1 cellular context compared by ENCODE assay signal in the genomic region with DNA sequence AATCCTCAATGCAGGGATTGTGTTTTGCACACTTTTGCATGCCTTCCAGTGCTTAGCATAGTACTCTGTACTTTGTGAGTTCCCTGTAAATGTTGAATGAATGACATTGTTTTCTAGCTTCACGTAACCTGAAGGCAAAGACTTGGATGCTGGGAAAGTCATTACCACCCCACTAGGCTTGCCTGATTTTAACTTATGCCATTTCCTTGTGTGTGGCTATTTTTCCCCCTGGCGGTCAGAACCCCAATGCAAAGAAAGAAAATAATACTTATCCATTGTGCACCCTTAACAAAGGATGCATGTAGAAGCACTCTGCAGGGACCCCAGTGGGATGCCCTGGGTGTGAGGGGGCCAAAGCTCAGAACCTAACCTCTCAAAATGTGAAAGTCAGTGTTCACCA.
TF ChIP-seq lines count a peak whose summit lies in the region.

No MANE protein-coding gene starts in this region.

TF ChIP-seq in H1, 55 proteins besides CTCF, POLR2A, EP300 and RAD21 (continued from another document):
- TF ChIP-seq PHF8 (conservative IDR thresholded peaks at IDR 0.05; ENCODE audit: low read depth, low read length) (no peak), EGR1 (IDR thresholded peaks at IDR 0.05; ENCODE audit: borderline replicate concordance, low read depth, low read length) (no peak), BRCA1 (IDR thresholded peaks at IDR 0.05; ENCODE audit: low read depth, low read length) (no peak), CTBP2 (IDR thresholded peaks at IDR 0.05; ENCODE audit: borderline replicate concordance, insufficient read depth, insufficient read length, low read length) (no peak), KDM5A (IDR thresholded peaks at IDR 0.05; ENCODE audit: low read length) (no peak)
- TF ChIP-seq, protein P1, sequence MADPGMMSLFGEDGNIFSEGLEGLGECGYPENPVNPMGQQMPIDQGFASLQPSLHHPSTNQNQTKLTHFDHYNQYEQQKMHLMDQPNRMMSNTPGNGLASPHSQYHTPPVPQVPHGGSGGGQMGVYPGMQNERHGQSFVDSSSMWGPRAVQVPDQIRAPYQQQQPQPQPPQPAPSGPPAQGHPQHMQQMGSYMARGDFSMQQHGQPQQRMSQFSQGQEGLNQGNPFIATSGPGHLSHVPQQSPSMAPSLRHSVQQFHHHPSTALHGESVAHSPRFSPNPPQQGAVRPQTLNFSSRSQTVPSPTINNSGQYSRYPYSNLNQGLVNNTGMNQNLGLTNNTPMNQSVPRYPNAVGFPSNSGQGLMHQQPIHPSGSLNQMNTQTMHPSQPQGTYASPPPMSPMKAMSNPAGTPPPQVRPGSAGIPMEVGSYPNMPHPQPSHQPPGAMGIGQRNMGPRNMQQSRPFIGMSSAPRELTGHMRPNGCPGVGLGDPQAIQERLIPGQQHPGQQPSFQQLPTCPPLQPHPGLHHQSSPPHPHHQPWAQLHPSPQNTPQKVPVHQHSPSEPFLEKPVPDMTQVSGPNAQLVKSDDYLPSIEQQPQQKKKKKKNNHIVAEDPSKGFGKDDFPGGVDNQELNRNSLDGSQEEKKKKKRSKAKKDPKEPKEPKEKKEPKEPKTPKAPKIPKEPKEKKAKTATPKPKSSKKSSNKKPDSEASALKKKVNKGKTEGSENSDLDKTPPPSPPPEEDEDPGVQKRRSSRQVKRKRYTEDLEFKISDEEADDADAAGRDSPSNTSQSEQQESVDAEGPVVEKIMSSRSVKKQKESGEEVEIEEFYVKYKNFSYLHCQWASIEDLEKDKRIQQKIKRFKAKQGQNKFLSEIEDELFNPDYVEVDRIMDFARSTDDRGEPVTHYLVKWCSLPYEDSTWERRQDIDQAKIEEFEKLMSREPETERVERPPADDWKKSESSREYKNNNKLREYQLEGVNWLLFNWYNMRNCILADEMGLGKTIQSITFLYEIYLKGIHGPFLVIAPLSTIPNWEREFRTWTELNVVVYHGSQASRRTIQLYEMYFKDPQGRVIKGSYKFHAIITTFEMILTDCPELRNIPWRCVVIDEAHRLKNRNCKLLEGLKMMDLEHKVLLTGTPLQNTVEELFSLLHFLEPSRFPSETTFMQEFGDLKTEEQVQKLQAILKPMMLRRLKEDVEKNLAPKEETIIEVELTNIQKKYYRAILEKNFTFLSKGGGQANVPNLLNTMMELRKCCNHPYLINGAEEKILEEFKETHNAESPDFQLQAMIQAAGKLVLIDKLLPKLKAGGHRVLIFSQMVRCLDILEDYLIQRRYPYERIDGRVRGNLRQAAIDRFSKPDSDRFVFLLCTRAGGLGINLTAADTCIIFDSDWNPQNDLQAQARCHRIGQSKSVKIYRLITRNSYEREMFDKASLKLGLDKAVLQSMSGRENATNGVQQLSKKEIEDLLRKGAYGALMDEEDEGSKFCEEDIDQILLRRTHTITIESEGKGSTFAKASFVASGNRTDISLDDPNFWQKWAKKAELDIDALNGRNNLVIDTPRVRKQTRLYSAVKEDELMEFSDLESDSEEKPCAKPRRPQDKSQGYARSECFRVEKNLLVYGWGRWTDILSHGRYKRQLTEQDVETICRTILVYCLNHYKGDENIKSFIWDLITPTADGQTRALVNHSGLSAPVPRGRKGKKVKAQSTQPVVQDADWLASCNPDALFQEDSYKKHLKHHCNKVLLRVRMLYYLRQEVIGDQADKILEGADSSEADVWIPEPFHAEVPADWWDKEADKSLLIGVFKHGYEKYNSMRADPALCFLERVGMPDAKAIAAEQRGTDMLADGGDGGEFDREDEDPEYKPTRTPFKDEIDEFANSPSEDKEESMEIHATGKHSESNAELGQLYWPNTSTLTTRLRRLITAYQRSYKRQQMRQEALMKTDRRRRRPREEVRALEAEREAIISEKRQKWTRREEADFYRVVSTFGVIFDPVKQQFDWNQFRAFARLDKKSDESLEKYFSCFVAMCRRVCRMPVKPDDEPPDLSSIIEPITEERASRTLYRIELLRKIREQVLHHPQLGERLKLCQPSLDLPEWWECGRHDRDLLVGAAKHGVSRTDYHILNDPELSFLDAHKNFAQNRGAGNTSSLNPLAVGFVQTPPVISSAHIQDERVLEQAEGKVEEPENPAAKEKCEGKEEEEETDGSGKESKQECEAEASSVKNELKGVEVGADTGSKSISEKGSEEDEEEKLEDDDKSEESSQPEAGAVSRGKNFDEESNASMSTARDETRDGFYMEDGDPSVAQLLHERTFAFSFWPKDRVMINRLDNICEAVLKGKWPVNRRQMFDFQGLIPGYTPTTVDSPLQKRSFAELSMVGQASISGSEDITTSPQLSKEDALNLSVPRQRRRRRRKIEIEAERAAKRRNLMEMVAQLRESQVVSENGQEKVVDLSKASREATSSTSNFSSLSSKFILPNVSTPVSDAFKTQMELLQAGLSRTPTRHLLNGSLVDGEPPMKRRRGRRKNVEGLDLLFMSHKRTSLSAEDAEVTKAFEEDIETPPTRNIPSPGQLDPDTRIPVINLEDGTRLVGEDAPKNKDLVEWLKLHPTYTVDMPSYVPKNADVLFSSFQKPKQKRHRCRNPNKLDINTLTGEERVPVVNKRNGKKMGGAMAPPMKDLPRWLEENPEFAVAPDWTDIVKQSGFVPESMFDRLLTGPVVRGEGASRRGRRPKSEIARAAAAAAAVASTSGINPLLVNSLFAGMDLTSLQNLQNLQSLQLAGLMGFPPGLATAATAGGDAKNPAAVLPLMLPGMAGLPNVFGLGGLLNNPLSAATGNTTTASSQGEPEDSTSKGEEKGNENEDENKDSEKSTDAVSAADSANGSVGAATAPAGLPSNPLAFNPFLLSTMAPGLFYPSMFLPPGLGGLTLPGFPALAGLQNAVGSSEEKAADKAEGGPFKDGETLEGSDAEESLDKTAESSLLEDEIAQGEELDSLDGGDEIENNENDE (IDR thresholded peaks at IDR 0.05; ENCODE audit: insufficient replicate concordance, low read length): no peak
